18 cellular contexts compared by ENCODE assay signal in the genomic region with DNA sequence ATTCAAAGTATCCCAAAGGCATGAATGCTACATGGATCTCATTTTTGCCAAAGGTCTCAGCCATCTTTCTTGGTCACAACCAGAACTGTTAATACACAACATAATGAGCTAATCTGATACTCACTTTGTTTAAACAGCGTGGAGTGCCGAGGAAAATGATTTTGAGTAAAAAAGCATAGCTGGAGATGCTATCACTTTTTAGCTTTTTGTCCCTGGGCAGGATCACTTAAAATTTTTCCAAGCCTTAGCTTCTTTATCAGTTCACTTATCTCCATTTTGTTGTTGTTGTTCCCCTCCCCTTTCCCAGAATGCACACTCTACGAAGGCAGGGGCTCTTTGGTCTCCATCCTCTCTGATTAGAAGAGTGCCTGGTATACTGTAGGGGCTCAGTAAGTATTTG.
"Had no signal": no experiment of that assay in that cellular context is flagged by ENCODE, and none has a peak within 500 bp of the region (broad histone marks: within the 10 kb centered on the region; RNA-seq: fewer than 3 reads in every experiment).

No MANE protein-coding gene starts in this region.

- H3K9me3 ChIP-seq: esophagus muscularis mucosa, gastroesophageal sphincter, heart left ventricle, left lung, lower lobe of right lung, mucosa of descending colon had no signal

- H3K27me3 Mint-ChIP-seq: naive B cell had no signal

- H3K4me1 Mint-ChIP-seq: naive B cell had no signal

- H3K27ac ChIP-seq: coronary artery, dorsolateral prefrontal cortex, esophagus muscularis mucosa, foreskin keratinocyte, gastroesophageal sphincter, heart left ventricle, left lung, lower lobe of right lung had no signal

- H3K27me3 ChIP-seq: dorsolateral prefrontal cortex, esophagus muscularis mucosa, foreskin keratinocyte, gastroesophageal sphincter, heart left ventricle, left lung had no signal

- H3K27ac Mint-ChIP-seq: naive B cell had no signal

- DNase-seq: dermis blood vessel endothelial cell; dorsolateral prefrontal cortex; effector CD4-positive, alpha-beta T cell; effector memory CD4-positive, alpha-beta T cell; foreskin keratinocyte; heart left ventricle; hippocampal formation; left cardiac atrium; left lung; left ventricle myocardium superior; lower lobe of right lung; mesenchymal stem cell; mucosa of descending colon; naive B cell had no signal

- H3K36me3 ChIP-seq: esophagus muscularis mucosa, gastroesophageal sphincter, heart left ventricle, left lung, lower lobe of right lung had no signal

- ATAC-seq: foreskin keratinocyte, gastroesophageal sphincter, heart left ventricle, left cardiac atrium, left lung, left ventricle myocardium superior, lower lobe of right lung, mucosa of descending colon had no signal

- H3K4me3 Mint-ChIP-seq: mesothelial cell of epicardium, naive B cell had no signal

- H3K4me3 ChIP-seq: coronary artery, dorsolateral prefrontal cortex, esophagus muscularis mucosa, gastroesophageal sphincter, heart left ventricle, left lung, lower lobe of right lung, mucosa of descending colon had no signal

- H3K36me3 Mint-ChIP-seq: naive B cell had no signal
